Comparison of ENCODE assay signal across 1 cellular context in the genomic region with DNA sequence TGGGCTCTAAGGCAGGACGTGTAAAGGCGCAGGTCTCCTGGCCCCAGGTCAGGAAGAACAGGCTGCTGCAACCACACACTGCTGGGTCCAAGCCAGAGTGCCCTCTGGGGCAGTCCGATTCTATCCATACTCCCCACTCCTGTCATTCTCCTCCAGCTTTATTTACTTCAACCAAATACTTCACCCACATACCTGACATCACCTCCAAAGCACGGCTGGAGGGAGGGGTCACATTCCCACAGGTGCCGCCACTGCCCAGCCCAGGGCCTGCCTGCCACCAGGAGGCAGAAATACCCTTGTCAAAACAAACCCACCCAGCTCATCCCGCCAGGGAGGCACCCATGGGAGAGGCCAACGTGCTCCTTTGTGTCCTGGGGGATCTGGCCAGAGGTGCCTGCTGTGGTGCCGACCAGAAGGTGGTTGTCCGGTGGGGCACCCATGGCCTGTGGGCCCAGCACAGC.
TF ChIP-seq lines count a peak whose summit lies in the region.

No MANE protein-coding gene starts in this region.

TF ChIP-seq in HepG2, 621 proteins besides CTCF, POLR2A, EP300 and RAD21 (continued from another document and continues in another):
- TF ChIP-seq, protein P1, sequence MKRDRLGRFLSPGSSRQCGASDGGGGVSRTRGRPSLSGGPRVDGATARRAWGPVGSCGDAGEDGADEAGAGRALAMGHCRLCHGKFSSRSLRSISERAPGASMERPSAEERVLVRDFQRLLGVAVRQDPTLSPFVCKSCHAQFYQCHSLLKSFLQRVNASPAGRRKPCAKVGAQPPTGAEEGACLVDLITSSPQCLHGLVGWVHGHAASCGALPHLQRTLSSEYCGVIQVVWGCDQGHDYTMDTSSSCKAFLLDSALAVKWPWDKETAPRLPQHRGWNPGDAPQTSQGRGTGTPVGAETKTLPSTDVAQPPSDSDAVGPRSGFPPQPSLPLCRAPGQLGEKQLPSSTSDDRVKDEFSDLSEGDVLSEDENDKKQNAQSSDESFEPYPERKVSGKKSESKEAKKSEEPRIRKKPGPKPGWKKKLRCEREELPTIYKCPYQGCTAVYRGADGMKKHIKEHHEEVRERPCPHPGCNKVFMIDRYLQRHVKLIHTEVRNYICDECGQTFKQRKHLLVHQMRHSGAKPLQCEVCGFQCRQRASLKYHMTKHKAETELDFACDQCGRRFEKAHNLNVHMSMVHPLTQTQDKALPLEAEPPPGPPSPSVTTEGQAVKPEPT (CRISPR knock-in tag; IDR thresholded peaks at IDR 0.05; ENCODE audit: low read depth): no peak
- TF ChIP-seq ELF4 (CRISPR knock-in tag; IDR thresholded peaks at IDR 0.05; ENCODE audit: borderline replicate concordance) (no peak), KLF13 (CRISPR knock-in tag; IDR thresholded peaks at IDR 0.05) (no peak), ZNF124 (CRISPR knock-in tag; IDR thresholded peaks at IDR 0.05) (no peak), ZFX (CRISPR knock-in tag; IDR thresholded peaks at IDR 0.05; ENCODE audit: low read depth) (peak; percentile 51; the same call in 1 of the 2 replicates), ZNF549 (CRISPR knock-in tag; IDR thresholded peaks at IDR 0.05) (no peak), ZKSCAN5 (CRISPR knock-in tag; IDR thresholded peaks at IDR 0.05) (peak; percentile 86; the same call in 1 of the 2 replicates), LCORL (IDR thresholded peaks at IDR 0.05) (no peak), LCORL (CRISPR knock-in tag; IDR thresholded peaks at IDR 0.05) (peak; percentile 81; the same call in 1 of the 2 replicates), ZNF816 (CRISPR knock-in tag; IDR thresholded peaks at IDR 0.05; ENCODE audit: borderline replicate concordance) (0 out of 2 replicates have a peak, but pooled peaks have one; percentile 48), ZNF335 (CRISPR knock-in tag; IDR thresholded peaks at IDR 0.05) (no peak), ZNF891 (CRISPR knock-in tag; IDR thresholded peaks at IDR 0.05) (no peak), SNAPC2 (CRISPR knock-in tag; IDR thresholded peaks at IDR 0.05) (no peak), HIVEP1 (CRISPR knock-in tag; IDR thresholded peaks at IDR 0.05) (0 out of 2 replicates have a peak, but pooled peaks have one; percentile 36), THYN1 (CRISPR knock-in tag; IDR thresholded peaks at IDR 0.05; ENCODE audit: borderline replicate concordance, low read depth) (no peak), MED1 (CRISPR knock-in tag; IDR thresholded peaks at IDR 0.05) (peak; percentile 44), EED (CRISPR knock-in tag; IDR thresholded peaks at IDR 0.05) (no peak), ERF (CRISPR knock-in tag; IDR thresholded peaks at IDR 0.05) (no peak), IKZF1 (IDR thresholded peaks at IDR 0.05) (no peak), ZNF547 (CRISPR knock-in tag; IDR thresholded peaks at IDR 0.05) (no peak), HNF4A (CRISPR knock-in tag; IDR thresholded peaks at IDR 0.05) (no peak)
- TF ChIP-seq, protein P2, sequence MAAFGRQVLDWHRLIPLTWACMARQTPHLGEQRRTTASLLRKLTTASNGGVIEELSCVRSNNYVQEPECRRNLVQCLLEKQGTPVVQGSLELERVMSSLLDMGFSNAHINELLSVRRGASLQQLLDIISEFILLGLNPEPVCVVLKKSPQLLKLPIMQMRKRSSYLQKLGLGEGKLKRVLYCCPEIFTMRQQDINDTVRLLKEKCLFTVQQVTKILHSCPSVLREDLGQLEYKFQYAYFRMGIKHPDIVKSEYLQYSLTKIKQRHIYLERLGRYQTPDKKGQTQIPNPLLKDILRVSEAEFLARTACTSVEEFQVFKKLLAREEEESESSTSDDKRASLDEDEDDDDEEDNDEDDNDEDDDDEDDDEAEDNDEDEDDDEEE (CRISPR knock-in tag; IDR thresholded peaks at IDR 0.05): 0 out of 2 replicates have a peak, but pooled peaks have one; percentile 53
- TF ChIP-seq, protein P3, sequence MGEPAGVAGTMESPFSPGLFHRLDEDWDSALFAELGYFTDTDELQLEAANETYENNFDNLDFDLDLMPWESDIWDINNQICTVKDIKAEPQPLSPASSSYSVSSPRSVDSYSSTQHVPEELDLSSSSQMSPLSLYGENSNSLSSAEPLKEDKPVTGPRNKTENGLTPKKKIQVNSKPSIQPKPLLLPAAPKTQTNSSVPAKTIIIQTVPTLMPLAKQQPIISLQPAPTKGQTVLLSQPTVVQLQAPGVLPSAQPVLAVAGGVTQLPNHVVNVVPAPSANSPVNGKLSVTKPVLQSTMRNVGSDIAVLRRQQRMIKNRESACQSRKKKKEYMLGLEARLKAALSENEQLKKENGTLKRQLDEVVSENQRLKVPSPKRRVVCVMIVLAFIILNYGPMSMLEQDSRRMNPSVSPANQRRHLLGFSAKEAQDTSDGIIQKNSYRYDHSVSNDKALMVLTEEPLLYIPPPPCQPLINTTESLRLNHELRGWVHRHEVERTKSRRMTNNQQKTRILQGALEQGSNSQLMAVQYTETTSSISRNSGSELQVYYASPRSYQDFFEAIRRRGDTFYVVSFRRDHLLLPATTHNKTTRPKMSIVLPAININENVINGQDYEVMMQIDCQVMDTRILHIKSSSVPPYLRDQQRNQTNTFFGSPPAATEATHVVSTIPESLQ (CRISPR knock-in tag; conservative IDR thresholded peaks at IDR 0.05): no peak
- TF ChIP-seq, protein P4, sequence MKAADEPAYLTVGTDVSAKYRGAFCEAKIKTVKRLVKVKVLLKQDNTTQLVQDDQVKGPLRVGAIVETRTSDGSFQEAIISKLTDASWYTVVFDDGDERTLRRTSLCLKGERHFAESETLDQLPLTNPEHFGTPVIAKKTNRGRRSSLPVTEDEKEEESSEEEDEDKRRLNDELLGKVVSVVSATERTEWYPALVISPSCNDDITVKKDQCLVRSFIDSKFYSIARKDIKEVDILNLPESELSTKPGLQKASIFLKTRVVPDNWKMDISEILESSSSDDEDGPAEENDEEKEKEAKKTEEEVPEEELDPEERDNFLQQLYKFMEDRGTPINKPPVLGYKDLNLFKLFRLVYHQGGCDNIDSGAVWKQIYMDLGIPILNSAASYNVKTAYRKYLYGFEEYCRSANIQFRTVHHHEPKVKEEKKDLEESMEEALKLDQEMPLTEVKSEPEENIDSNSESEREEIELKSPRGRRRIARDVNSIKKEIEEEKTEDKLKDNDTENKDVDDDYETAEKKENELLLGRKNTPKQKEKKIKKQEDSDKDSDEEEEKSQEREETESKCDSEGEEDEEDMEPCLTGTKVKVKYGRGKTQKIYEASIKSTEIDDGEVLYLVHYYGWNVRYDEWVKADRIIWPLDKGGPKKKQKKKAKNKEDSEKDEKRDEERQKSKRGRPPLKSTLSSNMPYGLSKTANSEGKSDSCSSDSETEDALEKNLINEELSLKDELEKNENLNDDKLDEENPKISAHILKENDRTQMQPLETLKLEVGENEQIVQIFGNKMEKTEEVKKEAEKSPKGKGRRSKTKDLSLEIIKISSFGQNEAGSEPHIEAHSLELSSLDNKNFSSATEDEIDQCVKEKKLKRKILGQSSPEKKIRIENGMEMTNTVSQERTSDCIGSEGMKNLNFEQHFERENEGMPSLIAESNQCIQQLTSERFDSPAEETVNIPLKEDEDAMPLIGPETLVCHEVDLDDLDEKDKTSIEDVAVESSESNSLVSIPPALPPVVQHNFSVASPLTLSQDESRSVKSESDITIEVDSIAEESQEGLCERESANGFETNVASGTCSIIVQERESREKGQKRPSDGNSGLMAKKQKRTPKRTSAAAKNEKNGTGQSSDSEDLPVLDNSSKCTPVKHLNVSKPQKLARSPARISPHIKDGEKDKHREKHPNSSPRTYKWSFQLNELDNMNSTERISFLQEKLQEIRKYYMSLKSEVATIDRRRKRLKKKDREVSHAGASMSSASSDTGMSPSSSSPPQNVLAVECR (CRISPR knock-in tag; IDR thresholded peaks at IDR 0.05; ENCODE audit: borderline replicate concordance): no peak
- TF ChIP-seq, protein P5, sequence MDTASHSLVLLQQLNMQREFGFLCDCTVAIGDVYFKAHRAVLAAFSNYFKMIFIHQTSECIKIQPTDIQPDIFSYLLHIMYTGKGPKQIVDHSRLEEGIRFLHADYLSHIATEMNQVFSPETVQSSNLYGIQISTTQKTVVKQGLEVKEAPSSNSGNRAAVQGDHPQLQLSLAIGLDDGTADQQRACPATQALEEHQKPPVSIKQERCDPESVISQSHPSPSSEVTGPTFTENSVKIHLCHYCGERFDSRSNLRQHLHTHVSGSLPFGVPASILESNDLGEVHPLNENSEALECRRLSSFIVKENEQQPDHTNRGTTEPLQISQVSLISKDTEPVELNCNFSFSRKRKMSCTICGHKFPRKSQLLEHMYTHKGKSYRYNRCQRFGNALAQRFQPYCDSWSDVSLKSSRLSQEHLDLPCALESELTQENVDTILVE (CRISPR knock-in tag; IDR thresholded peaks at IDR 0.05): no peak
- TF ChIP-seq, protein P6, sequence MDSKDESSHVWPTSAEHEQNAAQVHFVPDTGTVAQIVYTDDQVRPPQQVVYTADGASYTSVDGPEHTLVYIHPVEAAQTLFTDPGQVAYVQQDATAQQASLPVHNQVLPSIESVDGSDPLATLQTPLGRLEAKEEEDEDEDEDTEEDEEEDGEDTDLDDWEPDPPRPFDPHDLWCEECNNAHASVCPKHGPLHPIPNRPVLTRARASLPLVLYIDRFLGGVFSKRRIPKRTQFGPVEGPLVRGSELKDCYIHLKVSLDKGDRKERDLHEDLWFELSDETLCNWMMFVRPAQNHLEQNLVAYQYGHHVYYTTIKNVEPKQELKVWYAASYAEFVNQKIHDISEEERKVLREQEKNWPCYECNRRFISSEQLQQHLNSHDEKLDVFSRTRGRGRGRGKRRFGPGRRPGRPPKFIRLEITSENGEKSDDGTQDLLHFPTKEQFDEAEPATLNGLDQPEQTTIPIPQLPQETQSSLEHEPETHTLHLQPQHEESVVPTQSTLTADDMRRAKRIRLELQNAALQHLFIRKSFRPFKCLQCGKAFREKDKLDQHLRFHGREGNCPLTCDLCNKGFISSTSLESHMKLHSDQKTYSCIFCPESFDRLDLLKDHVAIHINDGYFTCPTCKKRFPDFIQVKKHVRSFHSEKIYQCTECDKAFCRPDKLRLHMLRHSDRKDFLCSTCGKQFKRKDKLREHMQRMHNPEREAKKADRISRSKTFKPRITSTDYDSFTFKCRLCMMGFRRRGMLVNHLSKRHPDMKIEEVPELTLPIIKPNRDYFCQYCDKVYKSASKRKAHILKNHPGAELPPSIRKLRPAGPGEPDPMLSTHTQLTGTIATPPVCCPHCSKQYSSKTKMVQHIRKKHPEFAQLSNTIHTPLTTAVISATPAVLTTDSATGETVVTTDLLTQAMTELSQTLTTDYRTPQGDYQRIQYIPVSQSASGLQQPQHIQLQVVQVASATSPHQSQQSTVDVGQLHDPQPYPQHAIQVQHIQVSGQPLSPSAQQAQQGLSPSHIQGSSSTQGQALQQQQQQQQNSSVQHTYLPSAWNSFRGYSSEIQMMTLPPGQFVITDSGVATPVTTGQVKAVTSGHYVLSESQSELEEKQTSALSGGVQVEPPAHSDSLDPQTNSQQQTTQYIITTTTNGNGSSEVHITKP (CRISPR knock-in tag; IDR thresholded peaks at IDR 0.05; ENCODE audit: low read depth): no peak
- TF ChIP-seq, protein P7, sequence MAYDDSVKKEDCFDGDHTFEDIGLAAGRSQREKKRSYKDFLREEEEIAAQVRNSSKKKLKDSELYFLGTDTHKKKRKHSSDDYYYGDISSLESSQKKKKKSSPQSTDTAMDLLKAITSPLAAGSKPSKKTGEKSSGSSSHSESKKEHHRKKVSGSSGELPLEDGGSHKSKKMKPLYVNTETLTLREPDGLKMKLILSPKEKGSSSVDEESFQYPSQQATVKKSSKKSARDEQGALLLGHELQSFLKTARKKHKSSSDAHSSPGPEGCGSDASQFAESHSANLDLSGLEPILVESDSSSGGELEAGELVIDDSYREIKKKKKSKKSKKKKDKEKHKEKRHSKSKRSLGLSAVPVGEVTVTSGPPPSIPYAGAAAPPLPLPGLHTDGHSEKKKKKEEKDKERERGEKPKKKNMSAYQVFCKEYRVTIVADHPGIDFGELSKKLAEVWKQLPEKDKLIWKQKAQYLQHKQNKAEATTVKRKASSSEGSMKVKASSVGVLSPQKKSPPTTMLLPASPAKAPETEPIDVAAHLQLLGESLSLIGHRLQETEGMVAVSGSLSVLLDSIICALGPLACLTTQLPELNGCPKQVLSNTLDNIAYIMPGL (CRISPR knock-in tag; IDR thresholded peaks at IDR 0.05; ENCODE audit: borderline replicate concordance in 1 of 2, low read depth in 1 of 2): no peak
- TF ChIP-seq, protein P8, sequence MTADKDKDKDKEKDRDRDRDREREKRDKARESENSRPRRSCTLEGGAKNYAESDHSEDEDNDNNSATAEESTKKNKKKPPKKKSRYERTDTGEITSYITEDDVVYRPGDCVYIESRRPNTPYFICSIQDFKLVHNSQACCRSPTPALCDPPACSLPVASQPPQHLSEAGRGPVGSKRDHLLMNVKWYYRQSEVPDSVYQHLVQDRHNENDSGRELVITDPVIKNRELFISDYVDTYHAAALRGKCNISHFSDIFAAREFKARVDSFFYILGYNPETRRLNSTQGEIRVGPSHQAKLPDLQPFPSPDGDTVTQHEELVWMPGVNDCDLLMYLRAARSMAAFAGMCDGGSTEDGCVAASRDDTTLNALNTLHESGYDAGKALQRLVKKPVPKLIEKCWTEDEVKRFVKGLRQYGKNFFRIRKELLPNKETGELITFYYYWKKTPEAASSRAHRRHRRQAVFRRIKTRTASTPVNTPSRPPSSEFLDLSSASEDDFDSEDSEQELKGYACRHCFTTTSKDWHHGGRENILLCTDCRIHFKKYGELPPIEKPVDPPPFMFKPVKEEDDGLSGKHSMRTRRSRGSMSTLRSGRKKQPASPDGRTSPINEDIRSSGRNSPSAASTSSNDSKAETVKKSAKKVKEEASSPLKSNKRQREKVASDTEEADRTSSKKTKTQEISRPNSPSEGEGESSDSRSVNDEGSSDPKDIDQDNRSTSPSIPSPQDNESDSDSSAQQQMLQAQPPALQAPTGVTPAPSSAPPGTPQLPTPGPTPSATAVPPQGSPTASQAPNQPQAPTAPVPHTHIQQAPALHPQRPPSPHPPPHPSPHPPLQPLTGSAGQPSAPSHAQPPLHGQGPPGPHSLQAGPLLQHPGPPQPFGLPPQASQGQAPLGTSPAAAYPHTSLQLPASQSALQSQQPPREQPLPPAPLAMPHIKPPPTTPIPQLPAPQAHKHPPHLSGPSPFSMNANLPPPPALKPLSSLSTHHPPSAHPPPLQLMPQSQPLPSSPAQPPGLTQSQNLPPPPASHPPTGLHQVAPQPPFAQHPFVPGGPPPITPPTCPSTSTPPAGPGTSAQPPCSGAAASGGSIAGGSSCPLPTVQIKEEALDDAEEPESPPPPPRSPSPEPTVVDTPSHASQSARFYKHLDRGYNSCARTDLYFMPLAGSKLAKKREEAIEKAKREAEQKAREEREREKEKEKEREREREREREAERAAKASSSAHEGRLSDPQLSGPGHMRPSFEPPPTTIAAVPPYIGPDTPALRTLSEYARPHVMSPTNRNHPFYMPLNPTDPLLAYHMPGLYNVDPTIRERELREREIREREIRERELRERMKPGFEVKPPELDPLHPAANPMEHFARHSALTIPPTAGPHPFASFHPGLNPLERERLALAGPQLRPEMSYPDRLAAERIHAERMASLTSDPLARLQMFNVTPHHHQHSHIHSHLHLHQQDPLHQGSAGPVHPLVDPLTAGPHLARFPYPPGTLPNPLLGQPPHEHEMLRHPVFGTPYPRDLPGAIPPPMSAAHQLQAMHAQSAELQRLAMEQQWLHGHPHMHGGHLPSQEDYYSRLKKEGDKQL (CRISPR knock-in tag; IDR thresholded peaks at IDR 0.05; ENCODE audit: low read depth): no peak
- TF ChIP-seq, protein P9, sequence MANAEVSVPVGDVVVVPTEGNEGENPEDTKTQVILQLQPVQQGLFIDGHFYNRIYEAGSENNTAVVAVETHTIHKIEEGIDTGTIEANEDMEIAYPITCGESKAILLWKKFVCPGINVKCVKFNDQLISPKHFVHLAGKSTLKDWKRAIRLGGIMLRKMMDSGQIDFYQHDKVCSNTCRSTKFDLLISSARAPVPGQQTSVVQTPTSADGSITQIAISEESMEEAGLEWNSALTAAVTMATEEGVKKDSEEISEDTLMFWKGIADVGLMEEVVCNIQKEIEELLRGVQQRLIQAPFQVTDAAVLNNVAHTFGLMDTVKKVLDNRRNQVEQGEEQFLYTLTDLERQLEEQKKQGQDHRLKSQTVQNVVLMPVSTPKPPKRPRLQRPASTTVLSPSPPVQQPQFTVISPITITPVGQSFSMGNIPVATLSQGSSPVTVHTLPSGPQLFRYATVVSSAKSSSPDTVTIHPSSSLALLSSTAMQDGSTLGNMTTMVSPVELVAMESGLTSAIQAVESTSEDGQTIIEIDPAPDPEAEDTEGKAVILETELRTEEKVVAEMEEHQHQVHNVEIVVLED (CRISPR knock-in tag; IDR thresholded peaks at IDR 0.05; ENCODE audit: borderline replicate concordance): no peak
